Comparison of ENCODE assay signal across 1 cellular context in the genomic region with DNA sequence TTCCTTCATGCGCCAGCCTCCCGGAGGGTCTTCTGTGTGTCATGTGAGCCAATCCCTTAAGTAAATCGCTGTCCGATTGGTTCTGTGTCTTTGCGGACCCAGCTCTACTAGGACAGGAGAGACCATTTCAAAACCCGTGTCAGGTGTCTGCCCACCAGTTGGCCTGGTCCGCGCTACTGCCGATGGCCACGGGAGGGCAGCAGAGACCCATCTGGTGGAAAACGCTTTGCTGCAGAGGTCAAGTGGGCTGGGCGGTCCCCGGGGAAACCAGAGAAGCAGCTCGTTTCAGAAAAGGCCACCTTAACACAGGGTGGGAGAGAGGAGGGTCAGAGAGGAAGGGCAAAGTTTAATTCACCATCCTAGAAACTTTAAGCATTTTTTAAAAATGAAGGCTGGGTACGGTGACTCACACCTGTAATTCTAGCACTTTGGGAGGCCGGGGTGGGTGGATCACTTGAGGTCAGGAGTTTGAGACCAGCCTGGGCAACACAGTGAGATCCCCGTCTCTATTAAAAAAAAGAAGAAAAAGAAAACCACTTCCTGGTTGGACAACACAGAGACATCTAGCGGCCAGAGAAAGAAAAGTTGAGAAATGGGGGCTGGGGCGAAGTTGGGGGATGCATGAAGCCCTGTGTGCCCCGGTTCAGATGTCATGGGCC.
TF ChIP-seq lines count a peak whose summit lies in the region.

No MANE protein-coding gene starts in this region.

TF ChIP-seq in K562, 482 proteins besides CTCF, POLR2A, EP300 and RAD21 (continued from another document and continues in another):
- TF ChIP-seq RBBP5 (IDR thresholded peaks at IDR 0.05; ENCODE audit: borderline replicate concordance, insufficient read depth, low read length, poor library complexity, severe bottlenecking) = no peak
- peak; percentile 27; the same call in 1 of the 2 replicates for TF ChIP-seq FOXK1 (CRISPR knock-in tag; IDR thresholded peaks at IDR 0.05; ENCODE audit: borderline replicate concordance)
- TF ChIP-seq RFX1 (IDR thresholded peaks at IDR 0.05) = peak; percentile 65; the same call in 1 of the 2 replicates
- no peak for TF ChIP-seq ZNF75A (CRISPR knock-in tag; IDR thresholded peaks at IDR 0.05)
- peak; percentile 75 for TF ChIP-seq FOXM1 (IDR thresholded peaks at IDR 0.05; ENCODE audit: low read depth)
- no peak for TF ChIP-seq FOXM1 (CRISPR knock-in tag; IDR thresholded peaks at IDR 0.05; ENCODE audit: low read depth)
- TF ChIP-seq, protein P1, sequence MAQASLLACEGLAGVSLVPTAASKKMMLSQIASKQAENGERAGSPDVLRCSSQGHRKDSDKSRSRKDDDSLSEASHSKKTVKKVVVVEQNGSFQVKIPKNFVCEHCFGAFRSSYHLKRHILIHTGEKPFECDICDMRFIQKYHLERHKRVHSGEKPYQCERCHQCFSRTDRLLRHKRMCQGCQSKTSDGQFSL (CRISPR knock-in tag; IDR thresholded peaks at IDR 0.05) = no peak
- TF ChIP-seq, protein P1 (tag; IDR thresholded peaks at IDR 0.05) = no peak
- no peak for TF ChIP-seq HDGF (IDR thresholded peaks at IDR 0.05)
- no peak for TF ChIP-seq ZNF174 (CRISPR knock-in tag; IDR thresholded peaks at IDR 0.05)
- peak; percentile 50 to 72; a peak in 1 of 4 replicates for TF ChIP-seq TRIM24 (IDR thresholded peaks at IDR 0.05)
- TF ChIP-seq, protein P2, sequence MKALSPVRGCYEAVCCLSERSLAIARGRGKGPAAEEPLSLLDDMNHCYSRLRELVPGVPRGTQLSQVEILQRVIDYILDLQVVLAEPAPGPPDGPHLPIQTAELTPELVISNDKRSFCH (CRISPR knock-in tag; IDR thresholded peaks at IDR 0.05) = no peak
- TF ChIP-seq, protein P2 (tag; IDR thresholded peaks at IDR 0.05) = peak; percentile 62
- TF ChIP-seq XRCC5 (IDR thresholded peaks at IDR 0.05; ENCODE audit: low read depth, low read length) = peak; percentile 96
- TF ChIP-seq, protein P3, sequence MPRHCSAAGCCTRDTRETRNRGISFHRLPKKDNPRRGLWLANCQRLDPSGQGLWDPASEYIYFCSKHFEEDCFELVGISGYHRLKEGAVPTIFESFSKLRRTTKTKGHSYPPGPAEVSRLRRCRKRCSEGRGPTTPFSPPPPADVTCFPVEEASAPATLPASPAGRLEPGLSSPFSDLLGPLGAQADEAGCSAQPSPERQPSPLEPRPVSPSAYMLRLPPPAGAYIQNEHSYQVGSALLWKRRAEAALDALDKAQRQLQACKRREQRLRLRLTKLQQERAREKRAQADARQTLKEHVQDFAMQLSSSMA (CRISPR knock-in tag; IDR thresholded peaks at IDR 0.05) = no peak
- TF ChIP-seq ATF1 (CRISPR knock-in tag; IDR thresholded peaks at IDR 0.05) = no peak
- 0 out of 2 replicates have a peak, but pooled peaks have one; percentile 27 for TF ChIP-seq ATF1 (tag; IDR thresholded peaks at IDR 0.05)
- TF ChIP-seq, protein P4, sequence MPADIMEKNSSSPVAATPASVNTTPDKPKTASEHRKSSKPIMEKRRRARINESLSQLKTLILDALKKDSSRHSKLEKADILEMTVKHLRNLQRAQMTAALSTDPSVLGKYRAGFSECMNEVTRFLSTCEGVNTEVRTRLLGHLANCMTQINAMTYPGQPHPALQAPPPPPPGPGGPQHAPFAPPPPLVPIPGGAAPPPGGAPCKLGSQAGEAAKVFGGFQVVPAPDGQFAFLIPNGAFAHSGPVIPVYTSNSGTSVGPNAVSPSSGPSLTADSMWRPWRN (IDR thresholded peaks at IDR 0.05; ENCODE audit: low read depth) = 0 out of 2 replicates have a peak, but pooled peaks have one; percentile 34
- TF ChIP-seq RBM25 (IDR thresholded peaks at IDR 0.05; ENCODE audit: low read depth, low read length, severe bottlenecking) = peak; percentile 70
- TF ChIP-seq, protein P5, sequence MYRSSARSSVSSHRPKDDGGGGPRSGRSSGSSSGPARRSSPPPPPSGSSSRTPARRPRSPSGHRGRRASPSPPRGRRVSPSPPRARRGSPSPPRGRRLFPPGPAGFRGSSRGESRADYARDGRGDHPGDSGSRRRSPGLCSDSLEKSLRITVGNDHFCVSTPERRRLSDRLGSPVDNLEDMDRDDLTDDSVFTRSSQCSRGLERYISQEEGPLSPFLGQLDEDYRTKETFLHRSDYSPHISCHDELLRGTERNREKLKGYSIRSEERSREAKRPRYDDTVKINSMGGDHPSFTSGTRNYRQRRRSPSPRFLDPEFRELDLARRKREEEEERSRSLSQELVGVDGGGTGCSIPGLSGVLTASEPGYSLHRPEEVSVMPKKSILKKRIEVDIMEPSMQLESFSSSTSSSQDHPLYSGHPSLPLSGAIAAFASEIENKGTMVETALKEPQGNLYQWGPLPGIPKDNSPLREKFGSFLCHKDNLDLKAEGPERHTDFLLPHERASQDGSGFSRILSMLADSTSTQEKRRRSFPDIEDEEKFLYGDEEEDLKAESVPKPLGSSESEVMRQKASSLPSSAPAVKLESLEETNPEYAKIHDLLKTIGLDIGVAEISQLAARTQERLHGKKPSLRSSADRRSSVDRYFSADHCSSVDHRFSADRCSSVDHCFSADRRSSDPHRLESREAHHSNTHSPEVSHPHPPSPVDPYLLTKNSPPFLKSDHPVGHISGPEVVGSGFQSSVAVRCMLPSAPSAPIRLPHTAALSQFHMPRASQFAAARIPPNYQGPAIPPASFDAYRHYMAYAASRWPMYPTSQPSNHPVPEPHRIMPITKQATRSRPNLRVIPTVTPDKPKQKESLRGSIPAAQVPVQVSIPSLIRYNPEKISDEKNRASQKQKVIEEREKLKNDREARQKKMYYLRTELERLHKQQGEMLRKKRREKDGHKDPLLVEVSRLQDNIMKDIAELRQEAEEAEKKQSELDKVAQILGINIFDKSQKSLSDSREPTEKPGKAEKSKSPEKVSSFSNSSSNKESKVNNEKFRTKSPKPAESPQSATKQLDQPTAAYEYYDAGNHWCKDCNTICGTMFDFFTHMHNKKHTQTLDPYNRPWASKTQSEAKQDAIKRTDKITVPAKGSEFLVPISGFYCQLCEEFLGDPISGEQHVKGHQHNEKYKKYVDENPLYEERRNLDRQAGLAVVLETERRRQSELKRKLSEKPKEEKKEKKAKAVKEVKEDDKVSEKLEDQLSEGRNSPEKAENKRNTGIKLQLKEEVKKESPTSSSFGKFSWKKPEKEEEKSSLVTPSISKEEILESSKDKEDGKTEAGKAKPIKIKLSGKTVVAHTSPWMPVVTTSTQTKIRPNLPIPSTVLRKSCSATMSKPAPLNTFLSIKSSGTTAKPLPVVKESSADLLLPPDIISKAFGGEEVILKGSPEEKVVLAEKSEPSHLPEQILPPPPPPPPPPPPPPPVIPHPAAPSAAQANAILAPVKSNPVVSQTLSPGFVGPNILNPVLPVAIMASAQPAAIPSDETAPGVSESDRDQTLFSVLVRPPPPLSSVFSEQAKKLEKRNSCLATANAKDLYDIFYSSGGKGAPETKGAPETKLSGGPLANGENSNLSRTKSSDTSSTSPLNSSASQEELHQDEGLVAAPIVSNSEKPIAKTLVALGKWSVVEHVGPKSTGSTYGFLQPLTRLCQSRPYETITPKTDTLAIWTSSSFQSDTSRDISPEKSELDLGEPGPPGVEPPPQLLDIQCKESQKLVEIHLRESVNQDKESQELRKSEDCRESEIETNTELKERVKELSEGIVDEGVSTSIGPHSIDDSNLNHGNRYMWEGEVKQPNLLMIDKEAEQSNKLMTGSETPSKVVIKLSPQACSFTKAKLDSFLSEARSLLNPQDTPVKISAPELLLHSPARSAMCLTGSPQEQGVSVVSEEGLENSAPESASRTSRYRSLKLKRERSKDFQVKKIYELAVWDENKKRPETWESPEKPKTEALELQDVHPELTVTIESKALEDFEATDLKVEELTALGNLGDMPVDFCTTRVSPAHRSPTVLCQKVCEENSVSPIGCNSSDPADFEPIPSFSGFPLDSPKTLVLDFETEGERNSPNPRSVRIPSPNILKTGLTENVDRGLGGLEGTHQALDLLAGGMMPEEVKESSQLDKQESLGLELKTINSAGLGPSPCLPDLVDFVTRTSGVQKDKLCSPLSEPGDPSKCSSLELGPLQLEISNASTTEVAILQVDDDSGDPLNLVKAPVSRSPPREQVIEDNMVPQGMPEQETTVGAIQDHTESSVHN (IDR thresholded peaks at IDR 0.05; ENCODE audit: borderline replicate concordance in 1 of 2, low read depth in 1 of 2) = no peak
- TF ChIP-seq, protein P6, sequence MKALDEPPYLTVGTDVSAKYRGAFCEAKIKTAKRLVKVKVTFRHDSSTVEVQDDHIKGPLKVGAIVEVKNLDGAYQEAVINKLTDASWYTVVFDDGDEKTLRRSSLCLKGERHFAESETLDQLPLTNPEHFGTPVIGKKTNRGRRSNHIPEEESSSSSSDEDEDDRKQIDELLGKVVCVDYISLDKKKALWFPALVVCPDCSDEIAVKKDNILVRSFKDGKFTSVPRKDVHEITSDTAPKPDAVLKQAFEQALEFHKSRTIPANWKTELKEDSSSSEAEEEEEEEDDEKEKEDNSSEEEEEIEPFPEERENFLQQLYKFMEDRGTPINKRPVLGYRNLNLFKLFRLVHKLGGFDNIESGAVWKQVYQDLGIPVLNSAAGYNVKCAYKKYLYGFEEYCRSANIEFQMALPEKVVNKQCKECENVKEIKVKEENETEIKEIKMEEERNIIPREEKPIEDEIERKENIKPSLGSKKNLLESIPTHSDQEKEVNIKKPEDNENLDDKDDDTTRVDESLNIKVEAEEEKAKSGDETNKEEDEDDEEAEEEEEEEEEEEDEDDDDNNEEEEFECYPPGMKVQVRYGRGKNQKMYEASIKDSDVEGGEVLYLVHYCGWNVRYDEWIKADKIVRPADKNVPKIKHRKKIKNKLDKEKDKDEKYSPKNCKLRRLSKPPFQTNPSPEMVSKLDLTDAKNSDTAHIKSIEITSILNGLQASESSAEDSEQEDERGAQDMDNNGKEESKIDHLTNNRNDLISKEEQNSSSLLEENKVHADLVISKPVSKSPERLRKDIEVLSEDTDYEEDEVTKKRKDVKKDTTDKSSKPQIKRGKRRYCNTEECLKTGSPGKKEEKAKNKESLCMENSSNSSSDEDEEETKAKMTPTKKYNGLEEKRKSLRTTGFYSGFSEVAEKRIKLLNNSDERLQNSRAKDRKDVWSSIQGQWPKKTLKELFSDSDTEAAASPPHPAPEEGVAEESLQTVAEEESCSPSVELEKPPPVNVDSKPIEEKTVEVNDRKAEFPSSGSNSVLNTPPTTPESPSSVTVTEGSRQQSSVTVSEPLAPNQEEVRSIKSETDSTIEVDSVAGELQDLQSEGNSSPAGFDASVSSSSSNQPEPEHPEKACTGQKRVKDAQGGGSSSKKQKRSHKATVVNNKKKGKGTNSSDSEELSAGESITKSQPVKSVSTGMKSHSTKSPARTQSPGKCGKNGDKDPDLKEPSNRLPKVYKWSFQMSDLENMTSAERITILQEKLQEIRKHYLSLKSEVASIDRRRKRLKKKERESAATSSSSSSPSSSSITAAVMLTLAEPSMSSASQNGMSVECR (CRISPR knock-in tag; IDR thresholded peaks at IDR 0.05) = peak; percentile 53; the same call in 1 of the 2 replicates
- TF ChIP-seq ARID1B (IDR thresholded peaks at IDR 0.05) = peak; percentile 53; the same call in 1 of the 2 replicates
- TF ChIP-seq, protein P7, sequence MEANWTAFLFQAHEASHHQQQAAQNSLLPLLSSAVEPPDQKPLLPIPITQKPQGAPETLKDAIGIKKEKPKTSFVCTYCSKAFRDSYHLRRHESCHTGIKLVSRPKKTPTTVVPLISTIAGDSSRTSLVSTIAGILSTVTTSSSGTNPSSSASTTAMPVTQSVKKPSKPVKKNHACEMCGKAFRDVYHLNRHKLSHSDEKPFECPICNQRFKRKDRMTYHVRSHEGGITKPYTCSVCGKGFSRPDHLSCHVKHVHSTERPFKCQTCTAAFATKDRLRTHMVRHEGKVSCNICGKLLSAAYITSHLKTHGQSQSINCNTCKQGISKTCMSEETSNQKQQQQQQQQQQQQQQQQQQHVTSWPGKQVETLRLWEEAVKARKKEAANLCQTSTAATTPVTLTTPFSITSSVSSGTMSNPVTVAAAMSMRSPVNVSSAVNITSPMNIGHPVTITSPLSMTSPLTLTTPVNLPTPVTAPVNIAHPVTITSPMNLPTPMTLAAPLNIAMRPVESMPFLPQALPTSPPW (CRISPR knock-in tag; IDR thresholded peaks at IDR 0.05) = peak; percentile 59
- no peak for TF ChIP-seq YBX1 (IDR thresholded peaks at IDR 0.05)
- peak; percentile 81 for TF ChIP-seq CBX1 (IDR thresholded peaks at IDR 0.05; ENCODE audit: low read depth)
- TF ChIP-seq MYC (IDR thresholded peaks at IDR 0.05; ENCODE audit: low read depth, low read length) = peak; percentile 54
- no peak for TF ChIP-seq MYC (CRISPR knock-in tag; IDR thresholded peaks at IDR 0.05; ENCODE audit: borderline replicate concordance, low read depth)
- TF ChIP-seq SUPT5H (IDR thresholded peaks at IDR 0.05) = no peak
- peak; percentile 49 for TF ChIP-seq PHF20 (IDR thresholded peaks at IDR 0.05; ENCODE audit: partially characterized antibody)
- TF ChIP-seq ZNF146 (CRISPR knock-in tag; IDR thresholded peaks at IDR 0.05; ENCODE audit: unreplicated experiment) = no peak
- peak; percentile 68; the same call in 1 of the 2 replicates for TF ChIP-seq TOE1 (IDR thresholded peaks at IDR 0.05; ENCODE audit: borderline replicate concordance)
- no peak for TF ChIP-seq TOE1 (CRISPR knock-in tag; IDR thresholded peaks at IDR 0.05; ENCODE audit: borderline replicate concordance, low read depth)
- TF ChIP-seq, protein P8, sequence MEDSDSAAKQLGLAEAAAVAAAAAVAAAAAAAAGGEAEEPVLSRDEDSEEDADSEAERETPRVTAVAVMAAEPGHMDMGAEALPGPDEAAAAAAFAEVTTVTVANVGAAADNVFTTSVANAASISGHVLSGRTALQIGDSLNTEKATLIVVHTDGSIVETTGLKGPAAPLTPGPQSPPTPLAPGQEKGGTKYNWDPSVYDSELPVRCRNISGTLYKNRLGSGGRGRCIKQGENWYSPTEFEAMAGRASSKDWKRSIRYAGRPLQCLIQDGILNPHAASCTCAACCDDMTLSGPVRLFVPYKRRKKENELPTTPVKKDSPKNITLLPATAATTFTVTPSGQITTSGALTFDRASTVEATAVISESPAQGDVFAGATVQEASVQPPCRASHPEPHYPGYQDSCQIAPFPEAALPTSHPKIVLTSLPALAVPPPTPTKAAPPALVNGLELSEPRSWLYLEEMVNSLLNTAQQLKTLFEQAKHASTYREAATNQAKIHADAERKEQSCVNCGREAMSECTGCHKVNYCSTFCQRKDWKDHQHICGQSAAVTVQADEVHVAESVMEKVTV (CRISPR knock-in tag; IDR thresholded peaks at IDR 0.05) = peak; percentile 92
- TF ChIP-seq HMGN3 (IDR thresholded peaks at IDR 0.05; ENCODE audit: borderline replicate concordance, extremely low read depth, insufficient read length, low read depth, low read length) = no peak
- no peak for TF ChIP-seq L3MBTL2 (IDR thresholded peaks at IDR 0.05)
- TF ChIP-seq THRAP3 (IDR thresholded peaks at IDR 0.05; ENCODE audit: borderline replicate concordance) = peak; percentile 84; the same call in 1 of the 2 replicates
- no peak for TF ChIP-seq CEBPG (CRISPR knock-in tag; IDR thresholded peaks at IDR 0.05)
- no peak for TF ChIP-seq CEBPG (tag; conservative IDR thresholded peaks at IDR 0.05 in 1 of 2, IDR thresholded peaks at IDR 0.05 in 1 of 2)
- no peak for TF ChIP-seq MEF2D (tag; conservative IDR thresholded peaks at IDR 0.05; ENCODE audit: low read depth)
